In genomic region chr15:38876211-38876610, GRCh38 we compare ENCODE assay signal across 18 cellular contexts.
"Had no signal": no experiment of that assay in that cellular context is flagged by ENCODE, and none has a peak within 500 bp of the region (broad histone marks: within the 10 kb centered on the region; RNA-seq: fewer than 3 reads in every experiment).

No MANE protein-coding gene starts in this region.

- DNase-seq: activated CD4-positive, alpha-beta memory T cell treated with anti-CD3 and anti-CD28 coated beads for 36 hours; activated CD4-positive, alpha-beta T cell treated with anti-CD3 and anti-CD28 coated beads for 48 hours; activated CD4-positive, CD25-positive, alpha-beta regulatory T cell; activated naive CD4-positive, alpha-beta T cell treated with Interleukin-2 at 50 U/mL for 16 hours; activated naive CD8-positive, alpha-beta T cell treated with anti-CD3 and anti-CD28 coated beads for 36 hours; activated T-cell treated with anti-CD3 and anti-CD28 coated beads, Interleukin-2, amount 50 U/mL, for 48 hours; amniotic stem cell; esophagus squamous epithelium; heart left ventricle; lower lobe of right lung; naive thymus-derived CD8-positive, alpha-beta T cell; spleen; stimulated activated CD4-positive, alpha-beta T cell treated with anti-CD3 and anti-CD28 coated beads, Interleukin-4, amount 100 ng/mL, for 1 hour; stimulated activated naive CD4-positive, alpha-beta T cell treated with Interleukin-2 at 50 U/mL for 16 hours; T-helper 17 cell; upper lobe of right lung had no signal

- H3K36me3 ChIP-seq: esophagus squamous epithelium, heart left ventricle, lower lobe of right lung, prostate gland, spleen, upper lobe of right lung had no signal

- H3K36me3 Mint-ChIP-seq: activated CD4-positive, alpha-beta memory T cell treated with anti-CD3 and anti-CD28 coated beads for 36 hours; activated naive CD8-positive, alpha-beta T cell treated with anti-CD3 and anti-CD28 coated beads for 36 hours; naive thymus-derived CD8-positive, alpha-beta T cell had no signal

- H3K27me3 ChIP-seq: esophagus squamous epithelium, heart left ventricle, upper lobe of right lung had no signal

- H3K27ac Mint-ChIP-seq: activated CD4-positive, alpha-beta memory T cell treated with anti-CD3 and anti-CD28 coated beads for 36 hours; activated naive CD8-positive, alpha-beta T cell treated with anti-CD3 and anti-CD28 coated beads for 36 hours; naive thymus-derived CD8-positive, alpha-beta T cell; T-helper 17 cell had no signal

- H3K27ac ChIP-seq: heart left ventricle, lower lobe of right lung, prostate gland, spleen, upper lobe of right lung had no signal

- H3K9me3 Mint-ChIP-seq: activated CD4-positive, alpha-beta memory T cell treated with anti-CD3 and anti-CD28 coated beads for 36 hours had no signal

- H3K4me1 Mint-ChIP-seq: activated naive CD8-positive, alpha-beta T cell treated with anti-CD3 and anti-CD28 coated beads for 36 hours; naive thymus-derived CD8-positive, alpha-beta T cell; T-helper 17 cell had no signal

- H3K9me3 ChIP-seq: esophagus squamous epithelium, lower lobe of right lung, prostate gland, upper lobe of right lung had no signal

- H3K4me3 Mint-ChIP-seq: activated CD4-positive, alpha-beta memory T cell treated with anti-CD3 and anti-CD28 coated beads for 36 hours; activated naive CD8-positive, alpha-beta T cell treated with anti-CD3 and anti-CD28 coated beads for 36 hours; naive thymus-derived CD8-positive, alpha-beta T cell; T-helper 17 cell had no signal

- H3K4me3 ChIP-seq: coronary artery, esophagus squamous epithelium, heart left ventricle, lower lobe of right lung, prostate gland, spleen, upper lobe of right lung had no signal

- ATAC-seq: heart left ventricle; lower lobe of right lung; naive thymus-derived CD8-positive, alpha-beta T cell; T-helper 17 cell; upper lobe of right lung had no signal
